Comparison of ENCODE assay signal across 30 cellular contexts in genomic region chr1:30702823-30703222, GRCh38. TPM values are rescaled to one million over a fixed set of nuclear protein-coding genes. Genes with fewer than 3 reads are reported as not detected.
"Had no signal": no experiment of that assay in that cellular context is flagged by ENCODE, and none has a peak within 500 bp of the region (broad histone marks: within the 10 kb centered on the region; RNA-seq: fewer than 3 reads in every experiment).

No MANE protein-coding gene starts in this region.

- DNase-seq: colonic mucosa; cortex of kidney; effector CD8-positive, alpha-beta T cell; effector memory CD8-positive, alpha-beta T cell; endodermal cell; erythroblast; esophagus squamous epithelium; foreskin fibroblast; foreskin melanocyte; gastrocnemius medialis; glutamatergic neuron; head of caudate nucleus; heart right ventricle; hippocampal formation; left cardiac atrium; left lung; left ventricle myocardium superior; lower lobe of right lung; mesenchymal stem cell; mucosa of descending colon had no signal

- H3K36me3 ChIP-seq: colonic mucosa, esophagus squamous epithelium, gastrocnemius medialis, heart right ventricle, left lung, lower lobe of right lung had no signal

- H3K4me3 ChIP-seq: colonic mucosa, esophagus squamous epithelium, gastrocnemius medialis, heart right ventricle, left lung, lower lobe of right lung, mucosa of descending colon had no signal

- ATAC-seq: effector memory CD8-positive, alpha-beta T cell; esophagus mucosa; gastrocnemius medialis; heart right ventricle; left cardiac atrium; left lung; left ventricle myocardium superior; lower lobe of right lung; mucosa of descending colon had no signal

- H3K4me1 ChIP-seq: colonic mucosa, left lung, lower lobe of right lung had no signal

- H3K9me3 ChIP-seq: colonic mucosa, esophagus squamous epithelium, gastrocnemius medialis, heart right ventricle, left lung, lower lobe of right lung, mucosa of descending colon had no signal

- H3K27ac ChIP-seq: colonic mucosa, epithelial cell of prostate, gastrocnemius medialis, heart right ventricle, left lung, lower lobe of right lung had no signal

- FAIRE-seq: endometrium, islet of Langerhans, keratinocyte had no signal

- H3K27me3 ChIP-seq: colonic mucosa, gastrocnemius medialis had no signal

RNA-seq across cellular contexts. Expression of gene MATN1, which starts 20.6 kb away (rescaled TPM):
- total RNA-seq: colonic mucosa, endodermal cell, esophagus mucosa, esophagus squamous epithelium, gastrocnemius medialis, glomerular endothelial cell, heart right ventricle, left cardiac atrium, left ventricle myocardium superior, lower leg skin, lower lobe of right lung, mesenteric fat pad, myocyte had no signal
- polyA plus RNA-seq: heart right ventricle had no signal

RNA-seq across cellular contexts. Expression of gene LAPTM5, which starts 54.8 kb away (rescaled TPM):
- total RNA-seq: endodermal cell, mesothelial cell of epicardium had no signal
